In genomic region chrX:140057001-140057411, GRCh38 we compare ENCODE assay signal across 8 cellular contexts.
DNase-seq lines count a peak whose midpoint lies in the region; ATAC-seq lines count a peak whose summit lies in the region.

No MANE protein-coding gene starts in this region.

- no peaks in the 10 kb centered on the region for H3K36me3 Mint-ChIP-seq in activated CD4-positive, alpha-beta T cell treated with anti-CD3 and anti-CD28 coated beads, Interleukin-2, amount 10 ng/mL, durations not matched to agents 7 days and 5 days (ENCODE audit: low read depth)

- H3K4me1 Mint-ChIP-seq in activated CD4-positive, alpha-beta T cell treated with anti-CD3 and anti-CD28 coated beads, Interleukin-2, amount 10 ng/mL, durations not matched to agents 7 days and 5 days, result peaks cover 2% of the 10 kb centered on the region

- DNase-seq in AML-193 (lab: John Stamatoyannopoulos, UW) (peak; percentile 6 to 32), NCI-H2171 treated with DMSO at 0.1 percent for 48 hours (lab: John Stamatoyannopoulos, UW) (peak; percentile 26), dermis microvascular lymphatic vessel endothelial cell (ENCODE audit: low read depth in 2 of 2) (peak; percentile 59 to 65), medulla oblongata (ENCODE audit: extremely low spot score) (peak; percentile 75)
- peak; percentile 52 for DNase-seq in activated CD4-positive, alpha-beta T cell treated with anti-CD3 and anti-CD28 coated beads, Interleukin-2, amount 10 ng/mL, durations not matched to agents 7 days and 5 days
- DNase-seq in stimulated activated CD8-positive, alpha-beta memory T cell treated with anti-CD3 and anti-CD28 coated beads, Interleukin-15, amount 100 ng/mL, for 24 hours (ENCODE audit: low read depth), result peak; percentile 6

- no peaks in the 10 kb centered on the region for H3K27me3 Mint-ChIP-seq in activated CD4-positive, alpha-beta T cell treated with anti-CD3 and anti-CD28 coated beads, Interleukin-2, amount 10 ng/mL, durations not matched to agents 7 days and 5 days

- no peaks in the 10 kb centered on the region for H3K9me3 Mint-ChIP-seq in activated CD4-positive, alpha-beta T cell treated with anti-CD3 and anti-CD28 coated beads, Interleukin-2, amount 10 ng/mL, durations not matched to agents 7 days and 5 days

- CTCF ChIA-PET in activated CD4-positive, alpha-beta T cell treated with anti-CD3 and anti-CD28 coated beads, Interleukin-2, amount 10 ng/mL, durations not matched to agents 7 days and 5 days (lab: Charles Lee), result interaction anchor here (1.1 kb wide), 2 partner anchors 9 to 42 kb away, joined by 3 read pairs; no protein-coding TSS in a partner anchor

- ATAC-seq in GM18861 (IDR thresholded peaks at IDR 0.05; ENCODE audit: unreplicated experiment), result peak; percentile 95
- ATAC-seq in HG03064 (IDR thresholded peaks at IDR 0.05; ENCODE audit: low read depth, unreplicated experiment), result peak; percentile 83

- POLR2A ChIA-PET in activated CD4-positive, alpha-beta T cell treated with anti-CD3 and anti-CD28 coated beads, Interleukin-2, amount 10 ng/mL, durations not matched to agents 7 days and 5 days (lab: Charles Lee), result no interaction called here

- no peak overlapping the region for H3K4me3 Mint-ChIP-seq in activated CD4-positive, alpha-beta T cell treated with anti-CD3 and anti-CD28 coated beads, Interleukin-2, amount 10 ng/mL, durations not matched to agents 7 days and 5 days

- H3K27ac Mint-ChIP-seq in activated CD4-positive, alpha-beta T cell treated with anti-CD3 and anti-CD28 coated beads, Interleukin-2, amount 10 ng/mL, durations not matched to agents 7 days and 5 days, result no peak overlapping the region

Comparison
In these comparisons a context has a peak if more than half of its experiments do, and no peak if none do; other contexts are left out.
1. Peak in every context shown above with its lines: DNase-seq and ATAC-seq.
2. DNase-seq: peak in every context shown above with its lines; median percentile 75 in medulla oblongata; 62 in dermis microvascular lymphatic vessel endothelial cell; 52 in activated CD4-positive, alpha-beta T cell treated with anti-CD3 and anti-CD28 coated beads, Interleukin-2, amount 10 ng/mL, durations not matched to agents 7 days and 5 days; 26 in NCI-H2171 treated with DMSO at 0.1 percent for 48 hours; 19 in AML-193; 6 in stimulated activated CD8-positive, alpha-beta memory T cell treated with anti-CD3 and anti-CD28 coated beads, Interleukin-15, amount 100 ng/mL, for 24 hours.